1 cellular context compared by ENCODE assay signal in the genomic region with DNA sequence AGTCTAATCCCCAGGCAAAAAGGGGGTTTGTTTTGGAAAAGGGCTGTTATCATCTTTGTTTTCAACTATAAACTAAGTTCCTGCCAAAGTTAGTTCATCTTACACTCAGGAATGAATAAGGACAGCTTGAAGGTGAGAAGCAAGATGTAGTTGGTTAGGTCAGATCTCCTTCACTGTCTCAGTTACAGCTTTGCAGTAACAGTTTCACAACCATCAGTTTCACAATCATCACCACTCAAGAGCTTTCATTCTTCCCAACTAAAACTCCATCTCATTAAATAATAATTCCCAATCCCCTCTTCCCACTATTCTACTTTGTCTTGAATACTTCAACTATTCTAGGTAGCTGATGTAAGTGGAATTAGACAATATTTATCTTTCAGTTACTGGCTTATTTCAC.
TF ChIP-seq lines count a peak whose summit lies in the region.

No MANE protein-coding gene starts in this region.

TF ChIP-seq in HepG2, 621 proteins besides CTCF, POLR2A, EP300 and RAD21:
- TF ChIP-seq, protein P1, sequence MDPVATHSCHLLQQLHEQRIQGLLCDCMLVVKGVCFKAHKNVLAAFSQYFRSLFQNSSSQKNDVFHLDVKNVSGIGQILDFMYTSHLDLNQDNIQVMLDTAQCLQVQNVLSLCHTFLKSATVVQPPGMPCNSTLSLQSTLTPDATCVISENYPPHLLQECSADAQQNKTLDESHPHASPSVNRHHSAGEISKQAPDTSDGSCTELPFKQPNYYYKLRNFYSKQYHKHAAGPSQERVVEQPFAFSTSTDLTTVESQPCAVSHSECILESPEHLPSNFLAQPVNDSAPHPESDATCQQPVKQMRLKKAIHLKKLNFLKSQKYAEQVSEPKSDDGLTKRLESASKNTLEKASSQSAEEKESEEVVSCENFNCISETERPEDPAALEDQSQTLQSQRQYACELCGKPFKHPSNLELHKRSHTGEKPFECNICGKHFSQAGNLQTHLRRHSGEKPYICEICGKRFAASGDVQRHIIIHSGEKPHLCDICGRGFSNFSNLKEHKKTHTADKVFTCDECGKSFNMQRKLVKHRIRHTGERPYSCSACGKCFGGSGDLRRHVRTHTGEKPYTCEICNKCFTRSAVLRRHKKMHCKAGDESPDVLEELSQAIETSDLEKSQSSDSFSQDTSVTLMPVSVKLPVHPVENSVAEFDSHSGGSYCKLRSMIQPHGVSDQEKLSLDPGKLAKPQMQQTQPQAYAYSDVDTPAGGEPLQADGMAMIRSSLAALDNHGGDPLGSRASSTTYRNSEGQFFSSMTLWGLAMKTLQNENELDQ (CRISPR knock-in tag; IDR thresholded peaks at IDR 0.05; ENCODE audit: borderline replicate concordance), result no peak
- TF ChIP-seq PHF8 (CRISPR knock-in tag; IDR thresholded peaks at IDR 0.05), result no peak
- TF ChIP-seq ZNF337 (CRISPR knock-in tag; IDR thresholded peaks at IDR 0.05; ENCODE audit: borderline replicate concordance, low read depth), result no peak
- TF ChIP-seq, protein P2, sequence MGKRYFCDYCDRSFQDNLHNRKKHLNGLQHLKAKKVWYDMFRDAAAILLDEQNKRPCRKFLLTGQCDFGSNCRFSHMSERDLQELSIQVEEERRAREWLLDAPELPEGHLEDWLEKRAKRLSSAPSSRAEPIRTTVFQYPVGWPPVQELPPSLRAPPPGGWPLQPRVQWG (CRISPR knock-in tag; IDR thresholded peaks at IDR 0.05; ENCODE audit: borderline replicate concordance, low read depth), result no peak
- TF ChIP-seq MYNN (CRISPR knock-in tag; IDR thresholded peaks at IDR 0.05; ENCODE audit: low read depth), result no peak
- TF ChIP-seq ZNF839 (CRISPR knock-in tag; IDR thresholded peaks at IDR 0.05; ENCODE audit: borderline replicate concordance), result no peak
- no peak for TF ChIP-seq ZNF354B (CRISPR knock-in tag; IDR thresholded peaks at IDR 0.05)
- no peak for TF ChIP-seq HMG20A (CRISPR knock-in tag; IDR thresholded peaks at IDR 0.05; ENCODE audit: borderline replicate concordance)
- TF ChIP-seq, protein P3, sequence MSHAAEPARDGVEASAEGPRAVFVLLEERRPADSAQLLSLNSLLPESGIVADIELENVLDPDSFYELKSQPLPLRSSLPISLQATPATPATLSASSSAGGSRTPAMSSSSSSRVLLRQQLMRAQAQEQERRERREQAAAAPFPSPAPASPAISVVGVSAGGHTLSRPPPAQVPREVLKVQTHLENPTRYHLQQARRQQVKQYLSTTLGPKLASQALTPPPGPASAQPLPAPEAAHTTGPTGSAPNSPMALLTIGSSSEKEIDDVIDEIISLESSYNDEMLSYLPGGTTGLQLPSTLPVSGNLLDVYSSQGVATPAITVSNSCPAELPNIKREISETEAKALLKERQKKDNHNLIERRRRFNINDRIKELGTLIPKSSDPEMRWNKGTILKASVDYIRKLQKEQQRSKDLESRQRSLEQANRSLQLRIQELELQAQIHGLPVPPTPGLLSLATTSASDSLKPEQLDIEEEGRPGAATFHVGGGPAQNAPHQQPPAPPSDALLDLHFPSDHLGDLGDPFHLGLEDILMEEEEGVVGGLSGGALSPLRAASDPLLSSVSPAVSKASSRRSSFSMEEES (CRISPR knock-in tag; IDR thresholded peaks at IDR 0.05), result no peak
- no peak for TF ChIP-seq TRIM24 (CRISPR knock-in tag; IDR thresholded peaks at IDR 0.05)
- TF ChIP-seq ZNF879 (CRISPR knock-in tag; IDR thresholded peaks at IDR 0.05), result no peak
- TF ChIP-seq SMARCC2 (IDR thresholded peaks at IDR 0.05), result no peak
- TF ChIP-seq, protein P4, sequence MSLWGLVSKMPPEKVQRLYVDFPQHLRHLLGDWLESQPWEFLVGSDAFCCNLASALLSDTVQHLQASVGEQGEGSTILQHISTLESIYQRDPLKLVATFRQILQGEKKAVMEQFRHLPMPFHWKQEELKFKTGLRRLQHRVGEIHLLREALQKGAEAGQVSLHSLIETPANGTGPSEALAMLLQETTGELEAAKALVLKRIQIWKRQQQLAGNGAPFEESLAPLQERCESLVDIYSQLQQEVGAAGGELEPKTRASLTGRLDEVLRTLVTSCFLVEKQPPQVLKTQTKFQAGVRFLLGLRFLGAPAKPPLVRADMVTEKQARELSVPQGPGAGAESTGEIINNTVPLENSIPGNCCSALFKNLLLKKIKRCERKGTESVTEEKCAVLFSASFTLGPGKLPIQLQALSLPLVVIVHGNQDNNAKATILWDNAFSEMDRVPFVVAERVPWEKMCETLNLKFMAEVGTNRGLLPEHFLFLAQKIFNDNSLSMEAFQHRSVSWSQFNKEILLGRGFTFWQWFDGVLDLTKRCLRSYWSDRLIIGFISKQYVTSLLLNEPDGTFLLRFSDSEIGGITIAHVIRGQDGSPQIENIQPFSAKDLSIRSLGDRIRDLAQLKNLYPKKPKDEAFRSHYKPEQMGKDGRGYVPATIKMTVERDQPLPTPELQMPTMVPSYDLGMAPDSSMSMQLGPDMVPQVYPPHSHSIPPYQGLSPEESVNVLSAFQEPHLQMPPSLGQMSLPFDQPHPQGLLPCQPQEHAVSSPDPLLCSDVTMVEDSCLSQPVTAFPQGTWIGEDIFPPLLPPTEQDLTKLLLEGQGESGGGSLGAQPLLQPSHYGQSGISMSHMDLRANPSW (CRISPR knock-in tag; IDR thresholded peaks at IDR 0.05; ENCODE audit: borderline replicate concordance), result no peak
- no peak for TF ChIP-seq ZNF605 (CRISPR knock-in tag; IDR thresholded peaks at IDR 0.05)
- TF ChIP-seq SKI (IDR thresholded peaks at IDR 0.05; ENCODE audit: partially characterized antibody), result no peak
- TF ChIP-seq, protein P5, sequence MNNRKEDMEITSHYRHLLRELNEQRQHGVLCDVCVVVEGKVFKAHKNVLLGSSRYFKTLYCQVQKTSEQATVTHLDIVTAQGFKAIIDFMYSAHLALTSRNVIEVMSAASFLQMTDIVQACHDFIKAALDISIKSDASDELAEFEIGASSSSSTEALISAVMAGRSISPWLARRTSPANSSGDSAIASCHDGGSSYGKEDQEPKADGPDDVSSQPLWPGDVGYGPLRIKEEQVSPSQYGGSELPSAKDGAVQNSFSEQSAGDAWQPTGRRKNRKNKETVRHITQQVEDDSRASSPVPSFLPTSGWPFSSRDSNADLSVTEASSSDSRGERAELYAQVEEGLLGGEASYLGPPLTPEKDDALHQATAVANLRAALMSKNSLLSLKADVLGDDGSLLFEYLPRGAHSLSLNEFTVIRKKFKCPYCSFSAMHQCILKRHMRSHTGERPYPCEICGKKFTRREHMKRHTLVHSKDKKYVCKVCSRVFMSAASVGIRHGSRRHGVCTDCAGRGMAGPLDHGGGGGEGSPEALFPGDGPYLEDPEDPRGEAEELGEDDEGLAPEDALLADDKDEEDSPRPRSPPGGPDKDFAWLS (CRISPR knock-in tag; IDR thresholded peaks at IDR 0.05; ENCODE audit: borderline replicate concordance), result no peak
- no peak for TF ChIP-seq ZNF33B (CRISPR knock-in tag; IDR thresholded peaks at IDR 0.05)
- TF ChIP-seq, protein P6, sequence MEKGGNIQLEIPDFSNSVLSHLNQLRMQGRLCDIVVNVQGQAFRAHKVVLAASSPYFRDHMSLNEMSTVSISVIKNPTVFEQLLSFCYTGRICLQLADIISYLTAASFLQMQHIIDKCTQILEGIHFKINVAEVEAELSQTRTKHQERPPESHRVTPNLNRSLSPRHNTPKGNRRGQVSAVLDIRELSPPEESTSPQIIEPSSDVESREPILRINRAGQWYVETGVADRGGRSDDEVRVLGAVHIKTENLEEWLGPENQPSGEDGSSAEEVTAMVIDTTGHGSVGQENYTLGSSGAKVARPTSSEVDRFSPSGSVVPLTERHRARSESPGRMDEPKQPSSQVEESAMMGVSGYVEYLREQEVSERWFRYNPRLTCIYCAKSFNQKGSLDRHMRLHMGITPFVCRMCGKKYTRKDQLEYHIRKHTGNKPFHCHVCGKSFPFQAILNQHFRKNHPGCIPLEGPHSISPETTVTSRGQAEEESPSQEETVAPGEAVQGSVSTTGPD (CRISPR knock-in tag; IDR thresholded peaks at IDR 0.05), result no peak
- TF ChIP-seq ZFP1 (CRISPR knock-in tag; IDR thresholded peaks at IDR 0.05), result no peak
- TF ChIP-seq ARNT (IDR thresholded peaks at IDR 0.05), result no peak
